In the genomic region with DNA sequence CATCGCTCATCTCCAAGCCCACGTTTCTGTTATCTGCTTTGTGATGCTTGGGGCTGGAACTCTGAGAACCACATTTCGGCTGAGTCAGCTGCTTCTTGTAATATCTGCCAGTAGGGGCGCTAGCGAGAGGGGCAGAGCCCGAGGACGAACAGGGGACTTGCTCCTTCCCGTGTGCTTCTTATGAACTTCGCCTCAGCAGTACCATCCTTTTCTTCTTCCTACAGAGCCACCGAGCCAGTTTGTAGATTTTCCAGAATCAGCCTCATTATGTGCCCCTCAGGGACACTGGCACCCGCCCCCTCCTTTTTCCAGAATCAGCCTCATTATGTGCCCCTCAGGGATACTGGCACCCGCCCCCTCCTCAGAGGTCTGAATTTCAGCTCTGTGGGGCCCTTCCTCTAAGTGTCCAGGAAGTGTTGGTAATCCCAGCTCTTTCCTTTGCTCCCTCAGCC, we compare ENCODE assay signal across 9 cellular contexts.
DNase-seq lines count a peak whose midpoint lies in the region; ATAC-seq and TF ChIP-seq lines count a peak whose summit lies in the region.
"Had no signal": no experiment of that assay in that cellular context is flagged by ENCODE, and none has a peak within 500 bp of the region (broad histone marks: within the 10 kb centered on the region; RNA-seq: fewer than 3 reads in every experiment).

No MANE protein-coding gene starts in this region.

- no peaks in the 10 kb centered on the region for H3K4me1 ChIP-seq in CD4-positive, CD25-positive, alpha-beta regulatory T cell (ENCODE audit: control insufficient read depth, insufficient read depth, low read length, poor library complexity, severe bottlenecking)

- no peak overlapping the region for H3K4me3 Mint-ChIP-seq in CD4-positive, CD25-positive, alpha-beta regulatory T cell

- DNase-seq in CD4-positive, CD25-positive, alpha-beta regulatory T cell, result peak; percentile 7 to 64 (median 46)
- DNase-seq in RWPE1 (ENCODE audit: low spot score), result peak; percentile 58
- peak; percentile 74 for DNase-seq in activated effector memory CD4-positive, alpha-beta T cell treated with anti-CD3 and anti-CD28 coated beads, Interleukin-2, amount 50 U/mL, for 16 hours
- DNase-seq in hepatic stellate cell (ENCODE audit: low spot score), result peak; percentile 11
- DNase-seq in stimulated activated CD4-positive, alpha-beta T cell treated with anti-CD3 and anti-CD28 coated beads, Interleukin-15, amount 100 ng/mL, for 48 hours (ENCODE audit: low read depth in 2 of 2), result peak; percentile 30 to 53

- peak; percentile 59 for TF ChIP-seq CTCF in RWPE1 (conservative IDR thresholded peaks at IDR 0.05; ENCODE audit: low read depth)

- H3K9me3 Mint-ChIP-seq in CD4-positive, CD25-positive, alpha-beta regulatory T cell, result no peaks in the 10 kb centered on the region

- no peaks in the 10 kb centered on the region for H3K36me3 Mint-ChIP-seq in CD4-positive, CD25-positive, alpha-beta regulatory T cell

- H3K4me3 ChIP-seq in CD4-positive, CD25-positive, alpha-beta regulatory T cell (ENCODE audit: low read depth, low read length), result no peak overlapping the region
- H3K4me3 ChIP-seq: SK-N-MC had no signal

- peak; percentile 45 to 53 for ATAC-seq in CD4-positive, CD25-positive, alpha-beta regulatory T cell (ENCODE audit: low read depth in 2 of 2)
- ATAC-seq in GM19043 (IDR thresholded peaks at IDR 0.05; ENCODE audit: low read depth, unreplicated experiment) (peak; percentile 64), HG03342 (IDR thresholded peaks at IDR 0.05; ENCODE audit: unreplicated experiment) (peak; percentile 77), HG02610 (IDR thresholded peaks at IDR 0.05; ENCODE audit: unreplicated experiment) (no peak)

- H3K36me3 ChIP-seq in CD4-positive, CD25-positive, alpha-beta regulatory T cell (ENCODE audit: control insufficient read depth, insufficient read depth, low read length), result no peaks in the 10 kb centered on the region

- no peaks in the 10 kb centered on the region for H3K27me3 ChIP-seq in CD4-positive, CD25-positive, alpha-beta regulatory T cell (ENCODE audit: control insufficient read depth, insufficient read depth, low read length)

- H3K27me3 Mint-ChIP-seq in CD4-positive, CD25-positive, alpha-beta regulatory T cell, result peaks cover 9% of the 10 kb centered on the region

- H3K9me3 ChIP-seq in CD4-positive, CD25-positive, alpha-beta regulatory T cell (ENCODE audit: control insufficient read depth in 2 of 2, low read length in 2 of 2), result no peaks in the 10 kb centered on the region

- POLR2A ChIA-PET in RWPE1 (lab: Yijun Ruan, JAX; ENCODE audit: low non-redundant PET), result no interaction called here

- H3K27ac Mint-ChIP-seq in CD4-positive, CD25-positive, alpha-beta regulatory T cell, result no peak overlapping the region

- CTCF ChIA-PET in RWPE1 (lab: Yijun Ruan, JAX), result interaction anchor here (0.6 to 0.9 kb wide), 16 partner anchors 8 to 1600 kb away, joined by 3 to 12 read pairs (median 3); no protein-coding TSS in a partner anchor

- H3K4me1 Mint-ChIP-seq in CD4-positive, CD25-positive, alpha-beta regulatory T cell, result no peaks in the 10 kb centered on the region

- no peak overlapping the region for H3K27ac ChIP-seq in CD4-positive, CD25-positive, alpha-beta regulatory T cell (ENCODE audit: insufficient read depth, low read length, poor library complexity, severe bottlenecking)
- H3K27ac ChIP-seq in RWPE1, result no peak overlapping the region
- H3K27ac ChIP-seq: SK-N-MC had no signal

Comparison
In these comparisons a context has a peak if more than half of its experiments do, and no peak if none do; other contexts are left out.
1. DNase-seq: peak in every context shown above with its lines; median percentile 74 in activated effector memory CD4-positive, alpha-beta T cell treated with anti-CD3 and anti-CD28 coated beads, Interleukin-2, amount 50 U/mL, for 16 hours; 58 in RWPE1; 46 in CD4-positive, CD25-positive, alpha-beta regulatory T cell; 42 in stimulated activated CD4-positive, alpha-beta T cell treated with anti-CD3 and anti-CD28 coated beads, Interleukin-15, amount 100 ng/mL, for 48 hours; 11 in hepatic stellate cell.